Comparison of ENCODE assay signal across 24 cellular contexts in genomic region chr21:41760411-41760810, GRCh38. TPM values are rescaled to one million over a fixed set of nuclear protein-coding genes. Genes with fewer than 3 reads are reported as not detected.
A peak's percentile ranks its signal among the peaks of the same experiment; 100 is the strongest.
DNase-seq lines count a peak whose midpoint lies in the region; ATAC-seq, FAIRE-seq and TF ChIP-seq lines count a peak whose summit lies in the region.
"Had no signal": no experiment of that assay in that cellular context is flagged by ENCODE, and none has a peak within 500 bp of the region (broad histone marks: within the 10 kb centered on the region; RNA-seq: fewer than 3 reads in every experiment).

No MANE protein-coding gene starts in this region.

- intact Hi-C loops in PC-9 (cut with micrococcal nuclease; ENCODE audit: unreplicated experiment): loop anchor here (2.0 kb wide), 1 partner anchor 46 kb away; no protein-coding TSS in a partner anchor

- H3K56ac ChIP-seq in H1 (replicated peaks; ENCODE audit: insufficient read length, low read depth, low read length): no peak overlapping the region

- H2AK5ac ChIP-seq in H1 (ENCODE audit: low read depth, low read length): no peak overlapping the region

- peaks cover 17% of the 10 kb centered on the region for H3K23me2 ChIP-seq in H1 (ENCODE audit: low read depth, low read length)

- H3K79me2 ChIP-seq in PC-9 (ENCODE audit: low read depth) (peaks cover 99% of the 10 kb centered on the region), H1 (ENCODE audit: control insufficient read depth in 1 of 2, insufficient read depth in 2 of 2, low read length in 2 of 2) (peaks cover 0 to 37% of the 10 kb centered on the region in 2 experiments; a peak in 3 of 4 replicates), osteoblast (ENCODE audit: insufficient read depth, low read length) (no peaks in the 10 kb centered on the region)

- CTCF ChIA-PET in A549 (lab: Yijun Ruan, JAX) (interaction anchor here (1.0 to 14.3 kb wide), 5 partner anchors 8 to 146 kb away, joined by 3 to 172 read pairs (median 7); no protein-coding TSS in a partner anchor), PC-9 (lab: Charles Lee) (interaction anchor here (1.0 kb wide), 1 partner anchor 17 kb away, joined by 3 read pairs; no protein-coding TSS in a partner anchor), H1 (lab: Charles Lee; ENCODE audit: partially characterized antibody) (interaction anchor here (1.7 to 9.1 kb wide), 5 partner anchors 7 to 148 kb away, joined by 3 to 71 read pairs (median 37); no protein-coding TSS in a partner anchor)

- H3K4ac ChIP-seq in H1 (replicated peaks; ENCODE audit: insufficient read length, low read depth, low read length): no peak overlapping the region

- H3K27me3 ChIP-seq in PC-9 (ENCODE audit: insufficient read depth, low read depth) (no peaks in the 10 kb centered on the region), H1 (replicated peaks in 1 of 4; ENCODE audit: control insufficient read depth in 3 of 4, extremely low read depth in 1 of 4, insufficient read depth in 3 of 4, low read length in 3 of 4) (peaks cover 13 to 43% (median 35%) of the 10 kb centered on the region in 4 experiments), osteoblast (ENCODE audit: insufficient read depth, low read length) (peaks cover 22% of the 10 kb centered on the region)
- H3K27me3 ChIP-seq: ascending aorta had no signal

- H3K27ac ChIP-seq in A549: peak overlapping the region; percentile 88 to 92; a peak in 5 of 6 replicates
- H3K27ac ChIP-seq in PC-9: peak overlapping the region; percentile 99
- H3K27ac ChIP-seq in H1 (ENCODE audit: low read depth, low read length): no peak overlapping the region
- H3K27ac ChIP-seq in osteoblast (ENCODE audit: low read depth, low read length): no peak overlapping the region
- H3K27ac ChIP-seq: parathyroid adenoma had no signal

- FAIRE-seq in A549 (lab: Jason Lieb, UNC) (no peak), H1 (lab: Jason Lieb, UNC) (no peak)
- FAIRE-seq: endometrium, RCC 7860 had no signal

- DNase-seq in A549 (ENCODE audit: low read depth in 1 of 2, low spot score in 1 of 2) (no peak), PC-9 (no peak), H1 (ENCODE audit: low read depth in 1 of 2, low spot score in 2 of 2) (no peak), osteoblast (ENCODE audit: insufficient read length, low spot score, missing footprints) (peak; percentile 61), foreskin fibroblast (no peak), NCI-H146 treated with DMSO at 0.1 percent for 48 hours (lab: John Stamatoyannopoulos, UW; ENCODE audit: unreplicated experiment) (no peak), NCI-H1436 (lab: John Stamatoyannopoulos, UW) (no peak)
- DNase-seq: activated CD4-positive, alpha-beta T cell treated with anti-CD3 and anti-CD28 coated beads for 36 hours; activated CD8-positive, alpha-beta memory T cell treated with anti-CD3 and anti-CD28 coated beads for 24 hours; activated effector memory CD4-positive, alpha-beta T cell treated with Interleukin-2 at 50 U/mL for 16 hours; activated naive CD8-positive, alpha-beta T cell treated with anti-CD3 and anti-CD28 coated beads for 36 hours; CD8-positive, alpha-beta memory T cell; H9; left ventricle myocardium superior; naive B cell; NCI-H1092 treated with DMSO at 0.1 percent for 48 hours; NCI-H2029; right cardiac atrium had no signal

- H4K8ac ChIP-seq in H1 (ENCODE audit: extremely low read depth, insufficient read depth, low read length): no peak overlapping the region

- H2BK20ac ChIP-seq in H1 (ENCODE audit: low read length): no peak overlapping the region

- H3K4me3 ChIP-seq in A549: no peak overlapping the region; the same call in 2 of the 3 replicates
- peak overlapping the region; percentile 100 for H3K4me3 ChIP-seq in PC-9
- H3K4me3 ChIP-seq in H1 (ENCODE audit: extremely low read depth in 1 of 4, insufficient read depth in 2 of 4, low read depth in 3 of 4, low read length in 4 of 4): peak overlapping the region in 1 of 4 experiments; percentile 63; a peak in 1 of 8 replicates
- no peak overlapping the region for H3K4me3 ChIP-seq in osteoblast (ENCODE audit: insufficient read depth, low read length)
- H3K4me3 ChIP-seq in foreskin fibroblast (ENCODE audit: low read depth in 1 of 2, low read length in 2 of 2): no peak overlapping the region

- H2BK120ac ChIP-seq in H1 (replicated peaks; ENCODE audit: low read depth, low read length): no peak overlapping the region

- H4K91ac ChIP-seq in H1 (replicated peaks; ENCODE audit: insufficient read length, low read length): no peak overlapping the region

- no peak overlapping the region for H3K23ac ChIP-seq in H1 (ENCODE audit: insufficient read length)

- H3K14ac ChIP-seq in H1 (ENCODE audit: insufficient read length): no peak overlapping the region

- H3K4me1 ChIP-seq in A549 (peaks cover 65% of the 10 kb centered on the region), PC-9 (replicated peaks; ENCODE audit: insufficient read depth) (peaks cover 55% of the 10 kb centered on the region), H1 (replicated peaks in 1 of 4; ENCODE audit: control insufficient read depth in 3 of 4, insufficient read depth in 4 of 4, low read length in 3 of 4) (peaks cover 26 to 50% (median 34%) of the 10 kb centered on the region in 4 experiments), osteoblast (ENCODE audit: insufficient read depth, low read length) (peaks cover 14% of the 10 kb centered on the region)

- H2BK15ac ChIP-seq in H1 (ENCODE audit: low read length): 0 out of 2 replicates have a peak overlapping the region, but pooled peaks have one; percentile 61

- H2BK5ac ChIP-seq in H1 (ENCODE audit: low read depth, low read length): peak overlapping the region; percentile 21; the same call in 1 of the 2 replicates

- H2AFZ ChIP-seq in PC-9: no peak overlapping the region
- no peak overlapping the region for H2AFZ ChIP-seq in H1 (ENCODE audit: low read length)
- no peak overlapping the region for H2AFZ ChIP-seq in osteoblast (ENCODE audit: low read length)
- H2AFZ ChIP-seq: parathyroid adenoma had no signal

- peaks cover 3% of the 10 kb centered on the region; the same call in 1 of the 2 replicates for H3K79me1 ChIP-seq in H1 (ENCODE audit: low read depth, low read length)

- H3F3A ChIP-seq in PC-9 (ENCODE audit: insufficient read depth, low read depth): peaks cover 93% of the 10 kb centered on the region

- no peak for TF ChIP-seq RAD21 in A549 (conservative IDR thresholded peaks at IDR 0.05 in 1 of 2, IDR thresholded peaks at IDR 0.05 in 1 of 2)
- no peak for TF ChIP-seq RAD21 in H1 (IDR thresholded peaks at IDR 0.05 in 1 of 2, conservative IDR thresholded peaks at IDR 0.05 in 1 of 2; ENCODE audit: low read depth in 2 of 2, low read length in 2 of 2)

- 70% methylated on average over 6 of the region's 9 CpGs for WGBS in A549 (ENCODE audit: missing lambda C conversion rate)
- 66% methylated on average over 9 of the region's 9 CpGs; no CpG with 5 or more reads in 1 of the 2 experiments for WGBS in H1 (ENCODE audit: extremely low coverage in 1 of 2, insufficient coverage in 1 of 2, insufficient read length in 1 of 2, insufficient replicate concordance in 2 of 2, low coverage in 1 of 2, low lambda C conversion rate in 2 of 2, missing lambda C conversion rate in 1 of 2), 2 experiments

- TF ChIP-seq CTCF in A549 (IDR thresholded peaks at IDR 0.05): no peak
- no peak for TF ChIP-seq CTCF in PC-9 (conservative IDR thresholded peaks at IDR 0.05)
- TF ChIP-seq CTCF in H1 (IDR thresholded peaks at IDR 0.05; ENCODE audit: control extremely low read depth in 1 of 3, insufficient read depth in 1 of 3, low read depth in 1 of 3, low read length in 3 of 3): no peak
- no peak for TF ChIP-seq CTCF in osteoblast (IDR thresholded peaks at IDR 0.05; ENCODE audit: extremely low read depth, low read depth, low read length)
- TF ChIP-seq CTCF in foreskin fibroblast (IDR thresholded peaks at IDR 0.05; ENCODE audit: low read depth, low read length): no peak

- no peak overlapping the region for H3K9ac ChIP-seq in H1 (replicated peaks in 1 of 4; ENCODE audit: extremely low read depth in 1 of 4, low read depth in 3 of 4, low read length in 3 of 4)
- H3K9ac ChIP-seq: parathyroid adenoma had no signal

- POLR2A ChIA-PET in A549 (lab: Yijun Ruan, JAX) (interaction anchor here (2.3 kb wide), 1 partner anchor 82 kb away, joined by 16 read pairs; no protein-coding TSS in a partner anchor), PC-9 (lab: Charles Lee; ENCODE audit: unreplicated experiment) (no interaction called here), H1 (lab: Charles Lee; ENCODE audit: partially characterized antibody) (interaction anchor here (1.4 to 3.7 kb wide), 2 partner anchors 12 to 40 kb away, joined by 3 to 18 read pairs; no protein-coding TSS in a partner anchor)

- H3K9me3 ChIP-seq in A549: no peaks in the 10 kb centered on the region
- H3K9me3 ChIP-seq in PC-9 (ENCODE audit: insufficient read depth, low read depth): no peaks in the 10 kb centered on the region
- no peaks in the 10 kb centered on the region for H3K9me3 ChIP-seq in H1 (ENCODE audit: insufficient read depth in 2 of 2, low read depth in 1 of 2, low read length in 1 of 2)
- no peaks in the 10 kb centered on the region for H3K9me3 ChIP-seq in osteoblast (ENCODE audit: low read depth, low read length)
- H3K9me3 ChIP-seq: ascending aorta had no signal

- H3K9me2 ChIP-seq in PC-9 (ENCODE audit: insufficient read depth): no peaks in the 10 kb centered on the region

- ATAC-seq in A549 (no peak), HG03342 (IDR thresholded peaks at IDR 0.05; ENCODE audit: unreplicated experiment) (no peak)
- ATAC-seq: activated CD4-positive, alpha-beta T cell treated with anti-CD3 and anti-CD28 coated beads for 36 hours had no signal

- TF ChIP-seq EP300 in A549 (IDR thresholded peaks at IDR 0.05) (no peak), H1 (IDR thresholded peaks at IDR 0.05; ENCODE audit: borderline replicate concordance in 1 of 2, low read depth in 2 of 2, low read length in 2 of 2) (no peak)

- BruUV-seq in PC-9 (replicated peaks; lab: Mats Ljungman, UMichigan): no TSS peak

- H4K20me1 ChIP-seq in PC-9 (ENCODE audit: insufficient read depth) (peaks cover 82% of the 10 kb centered on the region), H1 (replicated peaks in 1 of 2; ENCODE audit: control insufficient read depth in 1 of 2, insufficient read depth in 2 of 2, low read length in 2 of 2) (peaks cover 4 to 12% of the 10 kb centered on the region in 2 experiments), osteoblast (ENCODE audit: insufficient read depth, low read length) (no peaks in the 10 kb centered on the region)

- H3K36me3 ChIP-seq in PC-9 (ENCODE audit: low read depth): peaks cover 52% of the 10 kb centered on the region
- H3K36me3 ChIP-seq in H1 (ENCODE audit: control insufficient read depth in 2 of 4, insufficient read depth in 4 of 4, low read length in 3 of 4): peaks cover 0 to 3% (median 0%) of the 10 kb centered on the region in 4 experiments; a peak in 2 of 8 replicates
- H3K36me3 ChIP-seq in osteoblast (ENCODE audit: insufficient read depth, low read length): no peaks in the 10 kb centered on the region

- 0 out of 2 replicates have a peak overlapping the region, but pooled peaks have one; percentile 42 for H3K18ac ChIP-seq in H1 (ENCODE audit: extremely low read depth, low read length)

- no peak overlapping the region for H4K5ac ChIP-seq in H1 (ENCODE audit: insufficient read length, low read depth, low read length)

- H2BK12ac ChIP-seq in H1 (ENCODE audit: low read depth, low read length): peak overlapping the region; percentile 69; the same call in 1 of the 2 replicates

- TF ChIP-seq POLR2A in A549 (IDR thresholded peaks at IDR 0.05; ENCODE audit: low read length) (no peak), H1 (IDR thresholded peaks at IDR 0.05; ENCODE audit: control extremely low read depth in 1 of 2, low read depth in 2 of 2, low read length in 2 of 2) (no peak)

- H3K4me2 ChIP-seq in A549 (peak overlapping the region; percentile 99), PC-9 (peak overlapping the region; percentile 96), H1 (ENCODE audit: insufficient read depth in 1 of 2, low read depth in 2 of 2, low read length in 2 of 2) (peak overlapping the region; percentile 87 to 99; a peak in 2 of 4 replicates), osteoblast (ENCODE audit: insufficient read depth, low read length) (no peak overlapping the region)

RNA-seq across cellular contexts. Expression of gene RIPK4, which starts 6.4 kb away (rescaled TPM):
- 3.0 and 3.3 TPM in 2 replicates for polyA plus RNA-seq in A549 (2011; rRNA removed)
- polyA plus RNA-seq in A549 (2012; cell fraction: cytosol; rRNA removed): 5.8 and 8.1 TPM in 2 replicates
- polyA plus RNA-seq in A549 (2012; cell fraction: nucleus; rRNA removed): 29.3 and 29.7 TPM in 2 replicates
- polyA plus RNA-seq in A549 (2017; fragmentation: RNase III; extraction: RNeasy Plus Mini Kit Qiagen cat#74134 plus additional on column Dnase treatment): 5.1 to 6.4 TPM (median 5.7 TPM) in 3 replicates
- polyA minus RNA-seq in A549 (2011; rRNA and poly(A)+ RNA removed): 5.0 and 8.3 TPM in 2 replicates
- 30.1 and 39.3 TPM in 2 replicates for total RNA-seq in PC-9 (2021)
- 4.5 and 5.6 TPM in 2 replicates for total RNA-seq in H1 (2021; fragmentation: NEBNext Ultra II Directional; extraction: Animal tissue kit (Norgen Biotek cat#: 25700))
- 2.7 and 4.5 TPM in 2 replicates for polyA plus RNA-seq in H1 (2011; rRNA removed)
- 2.8 TPM for polyA plus RNA-seq in H1 (2011; cell fraction: cytosol; rRNA removed)
- 4.9 TPM for polyA plus RNA-seq in H1 (2011; cell fraction: nucleus; rRNA removed)
- polyA plus RNA-seq in H1 (2012, experiment 1 of 2): 2.6 to 5.4 TPM (median 5.1 TPM) in 4 replicates
- polyA plus RNA-seq in H1 (2012, experiment 2 of 2): 4.1 TPM
- 1.8 TPM for polyA plus RNA-seq in H1 (2013, experiment 1 of 2)
- 1.7 TPM for polyA plus RNA-seq in H1 (2013, experiment 2 of 2)
- polyA minus RNA-seq in H1 (2011; rRNA and poly(A)+ RNA removed): 2.7 and 3.5 TPM in 2 replicates
- 3.4 TPM for polyA minus RNA-seq in H1 (2011; cell fraction: cytosol; rRNA and poly(A)+ RNA removed)
- polyA minus RNA-seq in H1 (2011; cell fraction: nucleus; rRNA and poly(A)+ RNA removed): 3.7 TPM
- total RNA-seq in osteoblast: 0.29 and 2.2 TPM in 2 replicates
- total RNA-seq: G401 had no signal
- polyA plus RNA-seq: CD8-positive, alpha-beta memory T cell had no signal

Comparison
In these comparisons a context has a peak if more than half of its experiments do, and no peak if none do; other contexts are left out.
1. H3K27ac ChIP-seq: peak in A549 (2 of 2) and PC-9 (single experiment); none in H1 (single experiment) and osteoblast (single experiment).